ENCODE assay signal across 11 cellular contexts in the genomic region with DNA sequence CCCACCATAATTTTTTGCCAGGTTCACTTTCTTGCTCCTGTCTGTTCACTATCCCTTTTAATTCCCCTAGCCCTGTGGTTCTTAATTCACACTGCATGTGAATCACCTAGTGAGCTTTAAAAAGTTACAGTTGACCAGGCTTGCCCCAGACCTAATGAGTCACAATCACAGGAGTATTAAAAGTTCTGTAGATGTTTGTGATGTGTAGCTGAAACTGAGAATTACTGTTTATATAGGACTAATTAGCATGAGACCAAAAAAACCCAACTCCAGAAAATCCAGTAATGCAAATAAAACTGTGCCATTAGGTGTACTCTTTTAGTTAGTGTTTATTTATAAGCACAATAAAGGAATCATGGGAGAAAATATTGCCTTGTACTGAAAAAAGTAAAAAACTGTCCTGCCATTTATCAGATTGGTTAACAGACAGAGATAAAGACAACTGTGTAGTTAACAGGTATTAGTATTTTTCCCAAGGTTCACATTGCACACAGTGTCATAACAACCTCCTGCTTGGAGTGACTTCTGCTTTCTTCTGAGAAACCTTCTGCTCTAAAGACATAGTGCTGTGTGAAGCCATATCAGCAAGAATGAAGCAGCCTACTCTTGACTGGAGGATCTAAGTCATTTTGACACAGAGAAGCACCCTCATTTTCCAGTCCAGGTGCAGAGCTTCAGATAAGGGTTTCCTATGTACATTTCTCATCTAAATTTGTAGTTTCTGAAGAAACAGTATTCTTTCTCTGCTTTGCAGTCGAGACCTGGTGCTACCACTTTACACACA. TPM values are rescaled to one million over a fixed set of nuclear protein-coding genes. Genes with fewer than 3 reads are reported as not detected.
DNase-seq lines count a peak whose midpoint lies in the region; ATAC-seq and TF ChIP-seq lines count a peak whose summit lies in the region.
"Had no signal": no experiment of that assay in that cellular context is flagged by ENCODE, and none has a peak within 500 bp of the region (broad histone marks: within the 10 kb centered on the region; RNA-seq: fewer than 3 reads in every experiment).

No MANE protein-coding gene starts in this region.

- no peaks in the 10 kb centered on the region for H3K4me1 Mint-ChIP-seq in activated CD4-positive, alpha-beta T cell treated with anti-CD3 and anti-CD28 coated beads for 36 hours
- peaks cover 9% of the 10 kb centered on the region for H3K4me1 Mint-ChIP-seq in activated T-helper 1 cell treated with anti-CD3 and anti-CD28 coated beads, Interleukin-12 subunit alpha, Interleukin-12 subunit beta, Interleukin-2, Interleukin-4 antibody, amounts not matched to agents 30 ng/mL and 10 ng/mL and 1 ng/mL, durations not matched to agents 14 hours and 24 hours and 36 hours (ENCODE audit: low read depth)

- H4K20me1 ChIP-seq in PC-9 (ENCODE audit: insufficient read depth) (peaks cover 26% of the 10 kb centered on the region; the same call in 1 of the 2 replicates), SK-N-SH (ENCODE audit: insufficient read depth) (peaks cover 24% of the 10 kb centered on the region)

- H3K27ac Mint-ChIP-seq in activated CD4-positive, alpha-beta T cell treated with anti-CD3 and anti-CD28 coated beads for 36 hours = peak overlapping the region; percentile 60
- H3K27ac Mint-ChIP-seq in activated T-helper 1 cell treated with anti-CD3 and anti-CD28 coated beads, Interleukin-12 subunit alpha, Interleukin-12 subunit beta, Interleukin-2, Interleukin-4 antibody, amounts not matched to agents 30 ng/mL and 10 ng/mL and 1 ng/mL, durations not matched to agents 14 hours and 24 hours and 36 hours = no peak overlapping the region
- H3K27ac Mint-ChIP-seq: type B pancreatic cell had no signal

- POLR2A ChIA-PET in activated CD4-positive, alpha-beta T cell treated with anti-CD3 and anti-CD28 coated beads for 36 hours (lab: Charles Lee) = no interaction called here
- POLR2A ChIA-PET in PC-9 (lab: Charles Lee; ENCODE audit: unreplicated experiment) (no interaction called here), SK-N-SH (lab: Yijun Ruan, JAX) (no interaction called here)

- H3K9me3 ChIP-seq in PC-9 (ENCODE audit: insufficient read depth, low read depth) (no peaks in the 10 kb centered on the region), SK-N-SH (no peaks in the 10 kb centered on the region)

- no peak overlapping the region for H3K9ac ChIP-seq in SK-N-SH

- CTCF ChIA-PET in activated CD4-positive, alpha-beta T cell treated with anti-CD3 and anti-CD28 coated beads for 36 hours (lab: Charles Lee) = interaction anchor here (0.7 to 2.2 kb wide), 2 partner anchors 19 to 101 kb away, joined by 3 to 6 read pairs; no protein-coding TSS in a partner anchor
- CTCF ChIA-PET in PC-9 (lab: Charles Lee) = no interaction called here
- CTCF ChIA-PET in SK-N-SH (lab: Yijun Ruan, JAX) = interaction anchor here (0.6 to 4.0 kb wide), 4 partner anchors 8 to 808 kb away, joined by 3 to 19 read pairs (median 6); no protein-coding TSS in a partner anchor

- H3F3A ChIP-seq in PC-9 (ENCODE audit: insufficient read depth, low read depth) (peaks cover 73% of the 10 kb centered on the region), SK-N-SH (replicated peaks; ENCODE audit: insufficient read depth) (peaks cover 31% of the 10 kb centered on the region)

- no peaks in the 10 kb centered on the region; the same call in 1 of the 2 replicates for H3K9me2 ChIP-seq in PC-9 (ENCODE audit: insufficient read depth)
- H3K9me2 ChIP-seq in SK-N-SH = no peaks in the 10 kb centered on the region

- H3K27me3 Mint-ChIP-seq in activated CD4-positive, alpha-beta T cell treated with anti-CD3 and anti-CD28 coated beads for 36 hours = no peaks in the 10 kb centered on the region
- H3K27me3 Mint-ChIP-seq in activated T-helper 1 cell treated with anti-CD3 and anti-CD28 coated beads, Interleukin-12 subunit alpha, Interleukin-12 subunit beta, Interleukin-2, Interleukin-4 antibody, amounts not matched to agents 30 ng/mL and 10 ng/mL and 1 ng/mL, durations not matched to agents 14 hours and 24 hours and 36 hours (ENCODE audit: insufficient read depth) = no peaks in the 10 kb centered on the region
- H3K27me3 Mint-ChIP-seq: naive thymus-derived CD8-positive, alpha-beta T cell; type B pancreatic cell had no signal

- peak; percentile 35 for TF ChIP-seq POLR2A in erythroblast (IDR thresholded peaks at IDR 0.05; ENCODE audit: low read length)

- H3K27ac ChIP-seq in PC-9 = peak overlapping the region; percentile 39; the same call in 1 of the 2 replicates
- H3K27ac ChIP-seq in SK-N-SH (ENCODE audit: low read depth in 2 of 2, low read length in 1 of 2) = no peak overlapping the region; a peak in 1 of 4 replicates
- H3K27ac ChIP-seq: cardiac muscle cell had no signal

- WGBS in SK-N-SH (ENCODE audit: low lambda C conversion rate) = 91% methylated on average over 1 of the region's 1 CpG

- H2AFZ ChIP-seq in PC-9 = no peak overlapping the region
- H2AFZ ChIP-seq in SK-N-SH (ENCODE audit: low read depth) = no peak overlapping the region

- H3K4me3 ChIP-seq in PC-9 = no peak overlapping the region
- no peak overlapping the region for H3K4me3 ChIP-seq in SK-N-SH (ENCODE audit: low read depth in 2 of 2, low read length in 1 of 2)
- H3K4me3 ChIP-seq: cardiac muscle cell had no signal

- intact Hi-C loops in activated CD4-positive, alpha-beta T cell treated with anti-CD3 and anti-CD28 coated beads for 36 hours (cut with DNase I, micrococcal nuclease) = no loop called here
- intact Hi-C loops in PC-9 (cut with micrococcal nuclease; ENCODE audit: unreplicated experiment) = loop anchor here (5.0 kb wide), 4 partner anchors 101 to 376 kb away; partner anchors contain the start of gene RAB31
- intact Hi-C loops in activated T-helper 1 cell treated with anti-CD3 and anti-CD28 coated beads, Interleukin-12 subunit alpha, Interleukin-12 subunit beta, Interleukin-2, Interleukin-4 antibody, amounts not matched to agents 30 ng/mL and 10 ng/mL and 1 ng/mL, durations not matched to agents 14 hours and 24 hours and 36 hours (cut with micrococcal nuclease) = loop anchor here (5.0 kb wide), 1 partner anchor 36 kb away; no protein-coding TSS in a partner anchor

- H3K36me3 Mint-ChIP-seq in activated CD4-positive, alpha-beta T cell treated with anti-CD3 and anti-CD28 coated beads for 36 hours (ENCODE audit: low read depth) = peaks cover 30% of the 10 kb centered on the region
- peaks cover 33% of the 10 kb centered on the region for H3K36me3 Mint-ChIP-seq in activated T-helper 1 cell treated with anti-CD3 and anti-CD28 coated beads, Interleukin-12 subunit alpha, Interleukin-12 subunit beta, Interleukin-2, Interleukin-4 antibody, amounts not matched to agents 30 ng/mL and 10 ng/mL and 1 ng/mL, durations not matched to agents 14 hours and 24 hours and 36 hours (ENCODE audit: low read depth)

- DNase-seq in activated CD4-positive, alpha-beta T cell treated with anti-CD3 and anti-CD28 coated beads for 36 hours = no peak
- no peak for DNase-seq in activated CD4-positive, alpha-beta T cell treated with anti-CD3 and anti-CD28 coated beads, Interleukin-2, amount 50 U/mL, for 1 hour
- peak in 1 of 2 experiments; percentile 55 for DNase-seq in PC-9
- peak; percentile 57 to 75 for DNase-seq in erythroblast (lab: John Stamatoyannopoulos, UW)
- peak; percentile 96 for DNase-seq in renal cortical epithelial cell (ENCODE audit: low read depth)
- DNase-seq in activated T-helper 1 cell treated with anti-CD3 and anti-CD28 coated beads, Interleukin-12 subunit alpha, Interleukin-12 subunit beta, Interleukin-2, Interleukin-4 antibody, amounts not matched to agents 30 ng/mL and 10 ng/mL and 1 ng/mL, durations not matched to agents 14 hours and 24 hours and 36 hours (ENCODE audit: low spot score) = no peak
- no peak for DNase-seq in SK-N-SH
- DNase-seq: naive thymus-derived CD8-positive, alpha-beta T cell had no signal

- no peak for TF ChIP-seq EP300 in SK-N-SH (IDR thresholded peaks at IDR 0.05; ENCODE audit: borderline replicate concordance in 1 of 2, low read depth in 1 of 2, low read length in 1 of 2)

- no peak overlapping the region for H3K4me3 Mint-ChIP-seq in activated CD4-positive, alpha-beta T cell treated with anti-CD3 and anti-CD28 coated beads for 36 hours
- no peak overlapping the region for H3K4me3 Mint-ChIP-seq in activated T-helper 1 cell treated with anti-CD3 and anti-CD28 coated beads, Interleukin-12 subunit alpha, Interleukin-12 subunit beta, Interleukin-2, Interleukin-4 antibody, amounts not matched to agents 30 ng/mL and 10 ng/mL and 1 ng/mL, durations not matched to agents 14 hours and 24 hours and 36 hours
- H3K4me3 Mint-ChIP-seq: naive thymus-derived CD8-positive, alpha-beta T cell; type B pancreatic cell had no signal

- H3K36me3 ChIP-seq in PC-9 (ENCODE audit: low read depth) (peaks cover 64% of the 10 kb centered on the region), SK-N-SH (replicated peaks in 1 of 2; ENCODE audit: control insufficient read depth in 1 of 2, insufficient read depth in 2 of 2, low read length in 1 of 2) (peaks cover 55 to 80% of the 10 kb centered on the region in 2 experiments)

- no peaks in the 10 kb centered on the region for H3K27me3 ChIP-seq in PC-9 (ENCODE audit: insufficient read depth, low read depth)
- no peaks in the 10 kb centered on the region for H3K27me3 ChIP-seq in SK-N-SH (ENCODE audit: insufficient read depth)
- H3K27me3 ChIP-seq: cardiac muscle cell had no signal

- TF ChIP-seq CTCF in PC-9 (conservative IDR thresholded peaks at IDR 0.05) = no peak
- TF ChIP-seq CTCF in SK-N-SH (IDR thresholded peaks at IDR 0.05) = no peak

- BruUV-seq in PC-9 (replicated peaks; lab: Mats Ljungman, UMichigan) = no TSS peak

- H3K9me3 Mint-ChIP-seq in activated CD4-positive, alpha-beta T cell treated with anti-CD3 and anti-CD28 coated beads for 36 hours (ENCODE audit: low read depth) = no peaks in the 10 kb centered on the region
- H3K9me3 Mint-ChIP-seq in activated T-helper 1 cell treated with anti-CD3 and anti-CD28 coated beads, Interleukin-12 subunit alpha, Interleukin-12 subunit beta, Interleukin-2, Interleukin-4 antibody, amounts not matched to agents 30 ng/mL and 10 ng/mL and 1 ng/mL, durations not matched to agents 14 hours and 24 hours and 36 hours = no peaks in the 10 kb centered on the region
- H3K9me3 Mint-ChIP-seq: naive thymus-derived CD8-positive, alpha-beta T cell; type B pancreatic cell had no signal

- no peak overlapping the region for H3K4me2 ChIP-seq in PC-9
- H3K4me2 ChIP-seq in SK-N-SH = no peak overlapping the region

- H3K79me2 ChIP-seq in PC-9 (ENCODE audit: low read depth) (peaks cover 72% of the 10 kb centered on the region), SK-N-SH (ENCODE audit: insufficient read depth) (peaks cover 50% of the 10 kb centered on the region)

- H3K4me1 ChIP-seq in PC-9 (replicated peaks; ENCODE audit: insufficient read depth) (no peaks in the 10 kb centered on the region; the same call in 1 of the 2 replicates), SK-N-SH (ENCODE audit: control insufficient read depth in 1 of 2, insufficient read depth in 2 of 2, low read depth in 1 of 2, low read length in 1 of 2) (peaks cover 0 to 11% of the 10 kb centered on the region in 2 experiments; a peak in 2 of 4 replicates)

- no peak for ATAC-seq in activated CD4-positive, alpha-beta T cell treated with anti-CD3 and anti-CD28 coated beads for 36 hours
- ATAC-seq in GM18498 (IDR thresholded peaks at IDR 0.05; ENCODE audit: unreplicated experiment) = no peak
- ATAC-seq: naive thymus-derived CD8-positive, alpha-beta T cell had no signal

- TF ChIP-seq RAD21 in SK-N-SH (IDR thresholded peaks at IDR 0.05; ENCODE audit: low read length) = no peak

RNA-seq across cellular contexts. Expression of gene VAPA, which starts 39.0 kb away (rescaled TPM):
- 100 to 1,000 TPM; 156 to 220 TPM for total RNA-seq in activated CD4-positive, alpha-beta T cell treated with anti-CD3 and anti-CD28 coated beads for 36 hours
- 340 and 359 TPM in 2 replicates for total RNA-seq in PC-9 (2021)
- 296 and 403 TPM in 2 replicates for total RNA-seq in renal cortical epithelial cell
- 187 and 201 TPM in 2 replicates for total RNA-seq in activated T-helper 1 cell treated with anti-CD3 and anti-CD28 coated beads, Interleukin-12 subunit alpha, Interleukin-12 subunit beta, Interleukin-2, Interleukin-4 antibody, amounts not matched to agents 30 ng/mL and 10 ng/mL and 1 ng/mL, durations not matched to agents 14 hours and 24 hours and 36 hours
- 109 and 129 TPM in 2 replicates for polyA plus RNA-seq in SK-N-SH (2012; rRNA removed)
- 167 and 214 TPM in 2 replicates for polyA plus RNA-seq in SK-N-SH (2012; cell fraction: cytosol; rRNA removed)
- 25.1 and 62.3 TPM in 2 replicates for polyA plus RNA-seq in SK-N-SH (2012; cell fraction: nucleus; rRNA removed)

Comparison
In these comparisons a context has a peak if more than half of its experiments do, and no peak if none do; other contexts are left out.
1. DNase-seq: peak in erythroblast (2 of 2) and renal cortical epithelial cell (single experiment); none in activated CD4-positive, alpha-beta T cell treated with anti-CD3 and anti-CD28 coated beads for 36 hours (single experiment), activated CD4-positive, alpha-beta T cell treated with anti-CD3 and anti-CD28 coated beads, Interleukin-2, amount 50 U/mL, for 1 hour (single experiment), activated T-helper 1 cell treated with anti-CD3 and anti-CD28 coated beads, Interleukin-12 subunit alpha, Interleukin-12 subunit beta, Interleukin-2, Interleukin-4 antibody, amounts not matched to agents 30 ng/mL and 10 ng/mL and 1 ng/mL, durations not matched to agents 14 hours and 24 hours and 36 hours (single experiment) and SK-N-SH (single experiment).
2. intact Hi-C loops: an anchor here in PC-9 (5.0 kb wide) and activated T-helper 1 cell treated with anti-CD3 and anti-CD28 coated beads, Interleukin-12 subunit alpha, Interleukin-12 subunit beta, Interleukin-2, Interleukin-4 antibody, amounts not matched to agents 30 ng/mL and 10 ng/mL and 1 ng/mL, durations not matched to agents 14 hours and 24 hours and 36 hours (5.0 kb wide); none called in activated CD4-positive, alpha-beta T cell treated with anti-CD3 and anti-CD28 coated beads for 36 hours.